In the genomic region with DNA sequence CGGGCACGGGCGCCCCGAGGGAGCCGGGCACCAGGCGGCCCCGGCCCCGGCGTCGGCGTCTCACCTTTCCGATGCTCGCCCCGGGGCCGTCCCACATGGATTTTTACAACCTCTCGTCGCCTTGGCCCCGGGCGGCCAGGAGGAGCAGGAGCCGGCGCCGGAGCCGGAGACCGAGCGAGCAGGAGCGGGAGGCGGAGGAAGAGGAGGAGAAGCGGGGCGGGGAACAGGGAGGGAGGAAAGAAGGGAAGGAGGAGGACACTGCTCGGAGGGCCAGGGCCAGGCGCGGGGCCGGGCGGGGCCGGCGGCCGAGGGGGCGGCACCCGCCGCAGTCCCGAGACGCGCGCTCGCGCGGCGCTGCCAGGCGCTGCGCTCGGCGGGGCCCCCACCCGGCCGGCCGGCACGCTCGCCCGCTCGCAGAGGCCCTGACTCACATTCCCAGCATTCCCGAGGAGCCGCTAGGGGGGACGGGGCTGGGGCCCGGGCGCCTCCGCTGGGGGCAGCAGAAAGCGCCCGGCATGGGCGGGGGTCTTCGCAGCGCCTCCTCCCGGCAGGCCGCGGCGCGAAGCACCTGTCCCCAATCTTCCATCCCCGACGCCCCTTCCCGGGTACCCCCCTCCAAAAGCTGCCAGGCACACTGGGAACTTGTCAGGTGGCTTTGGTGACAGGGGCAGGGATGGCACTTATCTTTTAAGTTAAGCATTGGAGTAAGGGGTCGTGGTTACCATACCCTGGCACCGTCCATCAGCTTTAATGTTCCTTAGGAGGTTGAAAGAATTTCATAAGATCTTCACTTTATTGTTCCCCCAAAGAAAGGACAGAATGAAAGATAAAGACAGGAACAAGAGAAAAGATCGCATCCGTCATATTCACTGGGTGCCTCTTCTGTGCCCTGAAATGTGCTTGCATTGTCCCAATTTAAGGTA, we compare ENCODE assay signal across 1 cellular context.
TF ChIP-seq lines count a peak whose summit lies in the region.

A gene (minus strand): TSS at position 284 of the 923 bp plus-strand sequence.

TF ChIP-seq in HepG2, 621 proteins besides CTCF, POLR2A, EP300 and RAD21 (continued from another document):
- TF ChIP-seq, protein P1, sequence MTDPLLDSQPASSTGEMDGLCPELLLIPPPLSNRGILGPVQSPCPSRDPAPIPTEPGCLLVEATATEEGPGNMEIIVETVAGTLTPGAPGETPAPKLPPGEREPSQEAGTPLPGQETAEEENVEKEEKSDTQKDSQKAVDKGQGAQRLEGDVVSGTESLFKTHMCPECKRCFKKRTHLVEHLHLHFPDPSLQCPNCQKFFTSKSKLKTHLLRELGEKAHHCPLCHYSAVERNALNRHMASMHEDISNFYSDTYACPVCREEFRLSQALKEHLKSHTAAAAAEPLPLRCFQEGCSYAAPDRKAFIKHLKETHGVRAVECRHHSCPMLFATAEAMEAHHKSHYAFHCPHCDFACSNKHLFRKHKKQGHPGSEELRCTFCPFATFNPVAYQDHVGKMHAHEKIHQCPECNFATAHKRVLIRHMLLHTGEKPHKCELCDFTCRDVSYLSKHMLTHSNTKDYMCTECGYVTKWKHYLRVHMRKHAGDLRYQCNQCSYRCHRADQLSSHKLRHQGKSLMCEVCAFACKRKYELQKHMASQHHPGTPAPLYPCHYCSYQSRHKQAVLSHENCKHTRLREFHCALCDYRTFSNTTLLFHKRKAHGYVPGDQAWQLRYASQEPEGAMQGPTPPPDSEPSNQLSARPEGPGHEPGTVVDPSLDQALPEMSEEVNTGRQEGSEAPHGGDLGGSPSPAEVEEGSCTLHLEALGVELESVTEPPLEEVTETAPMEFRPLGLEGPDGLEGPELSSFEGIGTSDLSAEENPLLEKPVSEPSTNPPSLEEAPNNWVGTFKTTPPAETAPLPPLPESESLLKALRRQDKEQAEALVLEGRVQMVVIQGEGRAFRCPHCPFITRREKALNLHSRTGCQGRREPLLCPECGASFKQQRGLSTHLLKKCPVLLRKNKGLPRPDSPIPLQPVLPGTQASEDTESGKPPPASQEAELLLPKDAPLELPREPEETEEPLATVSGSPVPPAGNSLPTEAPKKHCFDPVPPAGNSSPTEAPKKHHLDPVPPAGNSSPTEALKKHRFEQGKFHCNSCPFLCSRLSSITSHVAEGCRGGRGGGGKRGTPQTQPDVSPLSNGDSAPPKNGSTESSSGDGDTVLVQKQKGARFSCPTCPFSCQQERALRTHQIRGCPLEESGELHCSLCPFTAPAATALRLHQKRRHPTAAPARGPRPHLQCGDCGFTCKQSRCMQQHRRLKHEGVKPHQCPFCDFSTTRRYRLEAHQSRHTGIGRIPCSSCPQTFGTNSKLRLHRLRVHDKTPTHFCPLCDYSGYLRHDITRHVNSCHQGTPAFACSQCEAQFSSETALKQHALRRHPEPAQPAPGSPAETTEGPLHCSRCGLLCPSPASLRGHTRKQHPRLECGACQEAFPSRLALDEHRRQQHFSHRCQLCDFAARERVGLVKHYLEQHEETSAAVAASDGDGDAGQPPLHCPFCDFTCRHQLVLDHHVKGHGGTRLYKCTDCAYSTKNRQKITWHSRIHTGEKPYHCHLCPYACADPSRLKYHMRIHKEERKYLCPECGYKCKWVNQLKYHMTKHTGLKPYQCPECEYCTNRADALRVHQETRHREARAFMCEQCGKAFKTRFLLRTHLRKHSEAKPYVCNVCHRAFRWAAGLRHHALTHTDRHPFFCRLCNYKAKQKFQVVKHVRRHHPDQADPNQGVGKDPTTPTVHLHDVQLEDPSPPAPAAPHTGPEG (CRISPR knock-in tag; IDR thresholded peaks at IDR 0.05) = no peak
- TF ChIP-seq HCFC1 (IDR thresholded peaks at IDR 0.05; ENCODE audit: low read depth, low read length) = no peak
- no peak for TF ChIP-seq ARNTL (CRISPR knock-in tag; IDR thresholded peaks at IDR 0.05)
- TF ChIP-seq MED13 (CRISPR knock-in tag; IDR thresholded peaks at IDR 0.05) = no peak
- no peak for TF ChIP-seq ZKSCAN1 (IDR thresholded peaks at IDR 0.05; ENCODE audit: low read length)
- no peak for TF ChIP-seq ZNF446 (CRISPR knock-in tag; IDR thresholded peaks at IDR 0.05)
- peak; percentile 70 for TF ChIP-seq ZNF143 (CRISPR knock-in tag; IDR thresholded peaks at IDR 0.05)
- TF ChIP-seq YEATS2 (CRISPR knock-in tag; IDR thresholded peaks at IDR 0.05; ENCODE audit: borderline replicate concordance) = no peak
- TF ChIP-seq, protein P2, sequence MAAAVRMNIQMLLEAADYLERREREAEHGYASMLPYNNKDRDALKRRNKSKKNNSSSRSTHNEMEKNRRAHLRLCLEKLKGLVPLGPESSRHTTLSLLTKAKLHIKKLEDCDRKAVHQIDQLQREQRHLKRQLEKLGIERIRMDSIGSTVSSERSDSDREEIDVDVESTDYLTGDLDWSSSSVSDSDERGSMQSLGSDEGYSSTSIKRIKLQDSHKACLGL (CRISPR knock-in tag; IDR thresholded peaks at IDR 0.05) = no peak
- peak; percentile 64; the same call in 1 of the 2 replicates for TF ChIP-seq ZBTB7B (CRISPR knock-in tag; IDR thresholded peaks at IDR 0.05)
- TF ChIP-seq PAWR (CRISPR knock-in tag; IDR thresholded peaks at IDR 0.05; ENCODE audit: borderline replicate concordance) = no peak
- TF ChIP-seq, protein P3, sequence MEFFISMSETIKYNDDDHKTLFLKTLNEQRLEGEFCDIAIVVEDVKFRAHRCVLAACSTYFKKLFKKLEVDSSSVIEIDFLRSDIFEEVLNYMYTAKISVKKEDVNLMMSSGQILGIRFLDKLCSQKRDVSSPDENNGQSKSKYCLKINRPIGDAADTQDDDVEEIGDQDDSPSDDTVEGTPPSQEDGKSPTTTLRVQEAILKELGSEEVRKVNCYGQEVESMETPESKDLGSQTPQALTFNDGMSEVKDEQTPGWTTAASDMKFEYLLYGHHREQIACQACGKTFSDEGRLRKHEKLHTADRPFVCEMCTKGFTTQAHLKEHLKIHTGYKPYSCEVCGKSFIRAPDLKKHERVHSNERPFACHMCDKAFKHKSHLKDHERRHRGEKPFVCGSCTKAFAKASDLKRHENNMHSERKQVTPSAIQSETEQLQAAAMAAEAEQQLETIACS (CRISPR knock-in tag; IDR thresholded peaks at IDR 0.05) = peak; percentile 62
- TF ChIP-seq ZFP36L2 (CRISPR knock-in tag; IDR thresholded peaks at IDR 0.05) = no peak
- no peak for TF ChIP-seq KDM4B (CRISPR knock-in tag; IDR thresholded peaks at IDR 0.05)
- TF ChIP-seq HES4 (CRISPR knock-in tag; IDR thresholded peaks at IDR 0.05; ENCODE audit: borderline replicate concordance) = no peak
- TF ChIP-seq AHR (CRISPR knock-in tag; IDR thresholded peaks at IDR 0.05) = no peak
- 0 out of 2 replicates have a peak, but pooled peaks have one; percentile 26 for TF ChIP-seq ZFP82 (CRISPR knock-in tag; IDR thresholded peaks at IDR 0.05; ENCODE audit: borderline replicate concordance)
- no peak for TF ChIP-seq ZSCAN21 (CRISPR knock-in tag; IDR thresholded peaks at IDR 0.05; ENCODE audit: borderline replicate concordance)
- TF ChIP-seq PRMT3 (CRISPR knock-in tag; IDR thresholded peaks at IDR 0.05; ENCODE audit: borderline replicate concordance, low read depth) = no peak
- TF ChIP-seq, protein P4, sequence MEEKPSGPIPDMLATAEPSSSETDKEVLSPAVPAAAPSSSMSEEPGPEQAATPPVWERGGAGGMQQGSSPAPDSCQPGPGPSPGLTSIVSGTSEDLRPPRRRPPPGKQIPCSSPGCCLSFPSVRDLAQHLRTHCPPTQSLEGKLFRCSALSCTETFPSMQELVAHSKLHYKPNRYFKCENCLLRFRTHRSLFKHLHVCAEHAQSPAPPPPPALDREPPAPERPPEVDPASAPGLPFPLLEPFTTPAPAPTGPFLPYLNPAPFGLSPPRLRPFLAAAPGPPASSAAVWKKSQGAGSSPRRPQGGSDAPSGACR (CRISPR knock-in tag; IDR thresholded peaks at IDR 0.05) = no peak
- TF ChIP-seq, protein P5, sequence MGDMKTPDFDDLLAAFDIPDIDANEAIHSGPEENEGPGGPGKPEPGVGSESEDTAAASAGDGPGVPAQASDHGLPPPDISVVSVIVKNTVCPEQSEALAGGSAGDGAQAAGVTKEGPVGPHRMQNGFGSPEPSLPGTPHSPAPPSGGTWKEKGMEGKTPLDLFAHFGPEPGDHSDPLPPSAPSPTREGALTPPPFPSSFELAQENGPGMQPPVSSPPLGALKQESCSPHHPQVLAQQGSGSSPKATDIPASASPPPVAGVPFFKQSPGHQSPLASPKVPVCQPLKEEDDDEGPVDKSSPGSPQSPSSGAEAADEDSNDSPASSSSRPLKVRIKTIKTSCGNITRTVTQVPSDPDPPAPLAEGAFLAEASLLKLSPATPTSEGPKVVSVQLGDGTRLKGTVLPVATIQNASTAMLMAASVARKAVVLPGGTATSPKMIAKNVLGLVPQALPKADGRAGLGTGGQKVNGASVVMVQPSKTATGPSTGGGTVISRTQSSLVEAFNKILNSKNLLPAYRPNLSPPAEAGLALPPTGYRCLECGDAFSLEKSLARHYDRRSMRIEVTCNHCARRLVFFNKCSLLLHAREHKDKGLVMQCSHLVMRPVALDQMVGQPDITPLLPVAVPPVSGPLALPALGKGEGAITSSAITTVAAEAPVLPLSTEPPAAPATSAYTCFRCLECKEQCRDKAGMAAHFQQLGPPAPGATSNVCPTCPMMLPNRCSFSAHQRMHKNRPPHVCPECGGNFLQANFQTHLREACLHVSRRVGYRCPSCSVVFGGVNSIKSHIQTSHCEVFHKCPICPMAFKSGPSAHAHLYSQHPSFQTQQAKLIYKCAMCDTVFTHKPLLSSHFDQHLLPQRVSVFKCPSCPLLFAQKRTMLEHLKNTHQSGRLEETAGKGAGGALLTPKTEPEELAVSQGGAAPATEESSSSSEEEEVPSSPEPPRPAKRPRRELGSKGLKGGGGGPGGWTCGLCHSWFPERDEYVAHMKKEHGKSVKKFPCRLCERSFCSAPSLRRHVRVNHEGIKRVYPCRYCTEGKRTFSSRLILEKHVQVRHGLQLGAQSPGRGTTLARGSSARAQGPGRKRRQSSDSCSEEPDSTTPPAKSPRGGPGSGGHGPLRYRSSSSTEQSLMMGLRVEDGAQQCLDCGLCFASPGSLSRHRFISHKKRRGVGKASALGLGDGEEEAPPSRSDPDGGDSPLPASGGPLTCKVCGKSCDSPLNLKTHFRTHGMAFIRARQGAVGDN (CRISPR knock-in tag; IDR thresholded peaks at IDR 0.05) = 0 out of 2 replicates have a peak, but pooled peaks have one; percentile 23
- TF ChIP-seq TEAD3 (CRISPR knock-in tag; optimal IDR thresholded peaks at IDR 0.05; ENCODE audit: borderline replicate concordance) = peak; percentile 68
- TF ChIP-seq ZNF343 (CRISPR knock-in tag; IDR thresholded peaks at IDR 0.05) = no peak
- TF ChIP-seq SKI (IDR thresholded peaks at IDR 0.05; ENCODE audit: partially characterized antibody) = no peak
- TF ChIP-seq, protein P6, sequence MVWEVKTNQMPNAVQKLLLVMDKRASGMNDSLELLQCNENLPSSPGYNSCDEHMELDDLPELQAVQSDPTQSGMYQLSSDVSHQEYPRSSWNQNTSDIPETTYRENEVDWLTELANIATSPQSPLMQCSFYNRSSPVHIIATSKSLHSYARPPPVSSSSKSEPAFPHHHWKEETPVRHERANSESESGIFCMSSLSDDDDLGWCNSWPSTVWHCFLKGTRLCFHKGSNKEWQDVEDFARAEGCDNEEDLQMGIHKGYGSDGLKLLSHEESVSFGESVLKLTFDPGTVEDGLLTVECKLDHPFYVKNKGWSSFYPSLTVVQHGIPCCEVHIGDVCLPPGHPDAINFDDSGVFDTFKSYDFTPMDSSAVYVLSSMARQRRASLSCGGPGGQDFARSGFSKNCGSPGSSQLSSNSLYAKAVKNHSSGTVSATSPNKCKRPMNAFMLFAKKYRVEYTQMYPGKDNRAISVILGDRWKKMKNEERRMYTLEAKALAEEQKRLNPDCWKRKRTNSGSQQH (CRISPR knock-in tag; IDR thresholded peaks at IDR 0.05; ENCODE audit: low read depth) = no peak
- no peak for TF ChIP-seq TBL1XR1 (IDR thresholded peaks at IDR 0.05; ENCODE audit: borderline replicate concordance, low read length, partially characterized antibody)
- no peak for TF ChIP-seq RFX3 (CRISPR knock-in tag; IDR thresholded peaks at IDR 0.05)
- TF ChIP-seq ZNF263 (CRISPR knock-in tag; IDR thresholded peaks at IDR 0.05) = no peak
- TF ChIP-seq, protein P7, sequence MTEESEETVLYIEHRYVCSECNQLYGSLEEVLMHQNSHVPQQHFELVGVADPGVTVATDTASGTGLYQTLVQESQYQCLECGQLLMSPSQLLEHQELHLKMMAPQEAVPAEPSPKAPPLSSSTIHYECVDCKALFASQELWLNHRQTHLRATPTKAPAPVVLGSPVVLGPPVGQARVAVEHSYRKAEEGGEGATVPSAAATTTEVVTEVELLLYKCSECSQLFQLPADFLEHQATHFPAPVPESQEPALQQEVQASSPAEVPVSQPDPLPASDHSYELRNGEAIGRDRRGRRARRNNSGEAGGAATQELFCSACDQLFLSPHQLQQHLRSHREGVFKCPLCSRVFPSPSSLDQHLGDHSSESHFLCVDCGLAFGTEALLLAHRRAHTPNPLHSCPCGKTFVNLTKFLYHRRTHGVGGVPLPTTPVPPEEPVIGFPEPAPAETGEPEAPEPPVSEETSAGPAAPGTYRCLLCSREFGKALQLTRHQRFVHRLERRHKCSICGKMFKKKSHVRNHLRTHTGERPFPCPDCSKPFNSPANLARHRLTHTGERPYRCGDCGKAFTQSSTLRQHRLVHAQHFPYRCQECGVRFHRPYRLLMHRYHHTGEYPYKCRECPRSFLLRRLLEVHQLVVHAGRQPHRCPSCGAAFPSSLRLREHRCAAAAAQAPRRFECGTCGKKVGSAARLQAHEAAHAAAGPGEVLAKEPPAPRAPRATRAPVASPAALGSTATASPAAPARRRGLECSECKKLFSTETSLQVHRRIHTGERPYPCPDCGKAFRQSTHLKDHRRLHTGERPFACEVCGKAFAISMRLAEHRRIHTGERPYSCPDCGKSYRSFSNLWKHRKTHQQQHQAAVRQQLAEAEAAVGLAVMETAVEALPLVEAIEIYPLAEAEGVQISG (CRISPR knock-in tag; IDR thresholded peaks at IDR 0.05) = no peak
- TF ChIP-seq, protein P8, sequence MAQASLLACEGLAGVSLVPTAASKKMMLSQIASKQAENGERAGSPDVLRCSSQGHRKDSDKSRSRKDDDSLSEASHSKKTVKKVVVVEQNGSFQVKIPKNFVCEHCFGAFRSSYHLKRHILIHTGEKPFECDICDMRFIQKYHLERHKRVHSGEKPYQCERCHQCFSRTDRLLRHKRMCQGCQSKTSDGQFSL (CRISPR knock-in tag; IDR thresholded peaks at IDR 0.05) = no peak
- no peak for TF ChIP-seq ZNF547 (CRISPR knock-in tag; IDR thresholded peaks at IDR 0.05)
- TF ChIP-seq, protein P9, sequence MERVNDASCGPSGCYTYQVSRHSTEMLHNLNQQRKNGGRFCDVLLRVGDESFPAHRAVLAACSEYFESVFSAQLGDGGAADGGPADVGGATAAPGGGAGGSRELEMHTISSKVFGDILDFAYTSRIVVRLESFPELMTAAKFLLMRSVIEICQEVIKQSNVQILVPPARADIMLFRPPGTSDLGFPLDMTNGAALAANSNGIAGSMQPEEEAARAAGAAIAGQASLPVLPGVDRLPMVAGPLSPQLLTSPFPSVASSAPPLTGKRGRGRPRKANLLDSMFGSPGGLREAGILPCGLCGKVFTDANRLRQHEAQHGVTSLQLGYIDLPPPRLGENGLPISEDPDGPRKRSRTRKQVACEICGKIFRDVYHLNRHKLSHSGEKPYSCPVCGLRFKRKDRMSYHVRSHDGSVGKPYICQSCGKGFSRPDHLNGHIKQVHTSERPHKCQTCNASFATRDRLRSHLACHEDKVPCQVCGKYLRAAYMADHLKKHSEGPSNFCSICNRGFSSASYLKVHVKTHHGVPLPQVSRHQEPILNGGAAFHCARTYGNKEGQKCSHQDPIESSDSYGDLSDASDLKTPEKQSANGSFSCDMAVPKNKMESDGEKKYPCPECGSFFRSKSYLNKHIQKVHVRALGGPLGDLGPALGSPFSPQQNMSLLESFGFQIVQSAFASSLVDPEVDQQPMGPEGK (CRISPR knock-in tag; IDR thresholded peaks at IDR 0.05) = peak; percentile 71
